8 cellular contexts compared by ENCODE assay signal in genomic region chr22:29603358-29604191, GRCh38. TPM values are rescaled to one million over a fixed set of nuclear protein-coding genes. Genes with fewer than 3 reads are reported as not detected.
DNase-seq lines count a peak whose midpoint lies in the region; ATAC-seq, FAIRE-seq and TF ChIP-seq lines count a peak whose summit lies in the region.

TSS of gene NF2 (plus strand) at chr22:29603633. CDS start at chr22:29603999, 366 bp downstream.

- H3K18ac ChIP-seq in H1 (ENCODE audit: extremely low read depth, low read length) (peak within 1 kb of the TSS; percentile 52), mesenchymal stem cell (ENCODE audit: low read depth in 1 of 2, low read length in 2 of 2) (peak within 1 kb of the TSS; percentile 89 to 93)

- H3K27ac ChIP-seq in H1 (ENCODE audit: low read depth, low read length): peak within 1 kb of the TSS; percentile 13; the same call in 1 of the 2 replicates
- H3K27ac ChIP-seq in mesenchymal stem cell (ENCODE audit: low read length, poor library complexity, severe bottlenecking): peak within 1 kb of the TSS; percentile 89

- H2BK20ac ChIP-seq in H1 (ENCODE audit: low read length): no peak within 1 kb of the TSS

- no peak within 1 kb of the TSS for H3K56ac ChIP-seq in H1 (replicated peaks; ENCODE audit: insufficient read length, low read depth, low read length)

- H3K4ac ChIP-seq in H1 (replicated peaks; ENCODE audit: insufficient read length, low read depth, low read length) (no peak within 1 kb of the TSS), mesenchymal stem cell (ENCODE audit: low read depth in 1 of 2, low read length in 2 of 2) (peak within 1 kb of the TSS; percentile 75 to 89)

- DNase-seq in Caki2 (ENCODE audit: low read depth) (no peak), HUDEP-2 (lab: John Stamatoyannopoulos, UW; ENCODE audit: unreplicated experiment in 76 of 76) (peak in 75 of 76 experiments; percentile 79 to 100 (median 98)), NT2/D1 (ENCODE audit: low read depth, low spot score) (peak; percentile 96), H1 (ENCODE audit: low read depth in 1 of 2, low spot score in 2 of 2) (peak; percentile 95 to 99), mesenchymal stem cell (peak; percentile 100)
- peak; percentile 99 for DNase-seq in activated CD8-positive, alpha-beta memory T cell treated with anti-CD3 and anti-CD28 coated beads, Interleukin-2, amount 10 ng/mL, durations not matched to agents 7 days and 5 days
- peak; percentile 97 for DNase-seq in stimulated activated CD8-positive, alpha-beta memory T cell treated with anti-CD3 and anti-CD28 coated beads, Interleukin-12 subunit alpha, Interleukin-12 subunit beta, amount 100 ng/mL, for 4 hours (ENCODE audit: low read depth)

- peak; percentile 83 for FAIRE-seq in H1 (lab: Jason Lieb, UNC)

- in situ Hi-C loops in Caki2 (cut with HindIII; ENCODE audit: low pct_unique_long_range_greater_than_20kb, low sequenced_read_pairs): no loop called here

- peaks cover 0 to 2% of the 10 kb centered on the region in 2 experiments for H4K20me1 ChIP-seq in H1 (replicated peaks in 1 of 2; ENCODE audit: control insufficient read depth in 1 of 2, insufficient read depth in 2 of 2, low read length in 2 of 2)

- no peak within 1 kb of the TSS for H2BK120ac ChIP-seq in H1 (replicated peaks; ENCODE audit: low read depth, low read length)
- peak within 1 kb of the TSS; percentile 73 for H2BK120ac ChIP-seq in mesenchymal stem cell (ENCODE audit: low read depth, low read length)

- H3K4me1 ChIP-seq in NT2/D1 (ENCODE audit: insufficient read depth, insufficient read length): no peaks in the 10 kb centered on the region
- peaks cover 3 to 10% (median 4%) of the 10 kb centered on the region in 4 experiments; a peak in 5 of 7 replicates for H3K4me1 ChIP-seq in H1 (replicated peaks in 1 of 4; ENCODE audit: control insufficient read depth in 3 of 4, insufficient read depth in 4 of 4, low read length in 3 of 4)
- H3K4me1 ChIP-seq in mesenchymal stem cell (ENCODE audit: control insufficient read depth, insufficient read depth, low read depth, low read length): peaks cover 16% of the 10 kb centered on the region

- H3K4me2 ChIP-seq in H1 (ENCODE audit: insufficient read depth in 1 of 2, low read depth in 2 of 2, low read length in 2 of 2) (peak within 1 kb of the TSS; percentile 54 to 77), mesenchymal stem cell (ENCODE audit: low read length, poor library complexity, severe bottlenecking) (peak within 1 kb of the TSS; percentile 82)

- ATAC-seq in GM21381 (IDR thresholded peaks at IDR 0.05; ENCODE audit: unreplicated experiment): peak; percentile 96
- peak; percentile 98 for ATAC-seq in activated CD8-positive, alpha-beta memory T cell treated with anti-CD3 and anti-CD28 coated beads, Interleukin-2, amount 10 ng/mL, durations not matched to agents 7 days and 5 days

- peak within 1 kb of the TSS; percentile 92 for H3K9ac ChIP-seq in NT2/D1 (ENCODE audit: insufficient read length, low read depth)
- peak within 1 kb of the TSS; percentile 50 to 61 (median 58) for H3K9ac ChIP-seq in H1 (replicated peaks in 1 of 4; ENCODE audit: extremely low read depth in 1 of 4, low read depth in 3 of 4, low read length in 3 of 4)
- H3K9ac ChIP-seq in mesenchymal stem cell (ENCODE audit: low read length): peak within 1 kb of the TSS; percentile 91

- no peaks in the 10 kb centered on the region for H3K9me3 Mint-ChIP-seq in activated CD8-positive, alpha-beta memory T cell treated with anti-CD3 and anti-CD28 coated beads, Interleukin-2, amount 10 ng/mL, durations not matched to agents 7 days and 5 days (ENCODE audit: low read depth)

- peaks cover 0 to 10% of the 10 kb centered on the region in 2 experiments; a peak in 2 of 4 replicates for H3K79me2 ChIP-seq in H1 (ENCODE audit: control insufficient read depth in 1 of 2, insufficient read depth in 2 of 2, low read length in 2 of 2)

- peaks cover 13% of the 10 kb centered on the region for H3K36me3 Mint-ChIP-seq in activated CD8-positive, alpha-beta memory T cell treated with anti-CD3 and anti-CD28 coated beads, Interleukin-2, amount 10 ng/mL, durations not matched to agents 7 days and 5 days

- peak within 1 kb of the TSS; percentile 97 for H3K27ac Mint-ChIP-seq in activated CD8-positive, alpha-beta memory T cell treated with anti-CD3 and anti-CD28 coated beads, Interleukin-2, amount 10 ng/mL, durations not matched to agents 7 days and 5 days

- H3K36me3 ChIP-seq in NT2/D1 (ENCODE audit: insufficient read depth, insufficient read length, low read length) (peaks cover 3% of the 10 kb centered on the region), H1 (ENCODE audit: control insufficient read depth in 2 of 4, insufficient read depth in 4 of 4, low read length in 3 of 4) (no peaks in the 10 kb centered on the region), mesenchymal stem cell (ENCODE audit: control insufficient read depth in 1 of 2, insufficient read depth in 2 of 2, low read depth in 1 of 2, low read length in 2 of 2) (peaks cover 11% of the 10 kb centered on the region in 2 experiments)

- no peaks in the 10 kb centered on the region for H3K27me3 Mint-ChIP-seq in activated CD8-positive, alpha-beta memory T cell treated with anti-CD3 and anti-CD28 coated beads, Interleukin-2, amount 10 ng/mL, durations not matched to agents 7 days and 5 days

- H3K9me3 ChIP-seq in NT2/D1 (ENCODE audit: insufficient read depth, low read length): no peaks in the 10 kb centered on the region
- H3K9me3 ChIP-seq in H1 (ENCODE audit: insufficient read depth in 2 of 2, low read depth in 1 of 2, low read length in 1 of 2): no peaks in the 10 kb centered on the region
- no peaks in the 10 kb centered on the region for H3K9me3 ChIP-seq in mesenchymal stem cell (ENCODE audit: control insufficient read depth, low read length)

- no peaks in the 10 kb centered on the region for H3K27me3 ChIP-seq in NT2/D1 (ENCODE audit: insufficient read depth, insufficient read length)
- H3K27me3 ChIP-seq in H1 (replicated peaks in 1 of 4; ENCODE audit: control insufficient read depth in 3 of 4, extremely low read depth in 1 of 4, insufficient read depth in 3 of 4, low read length in 3 of 4): no peaks in the 10 kb centered on the region
- H3K27me3 ChIP-seq in mesenchymal stem cell (ENCODE audit: control insufficient read depth in 1 of 2, insufficient read depth in 1 of 2, low read length in 2 of 2): no peaks in the 10 kb centered on the region

- TF ChIP-seq POLR2A in H1 (IDR thresholded peaks at IDR 0.05; ENCODE audit: control extremely low read depth in 1 of 2, low read depth in 2 of 2, low read length in 2 of 2): peak in 1 of 2 experiments; percentile 65; a peak in 1 of 3 replicates

- no peak within 1 kb of the TSS for H2AK5ac ChIP-seq in H1 (ENCODE audit: low read depth, low read length)
- H2AK5ac ChIP-seq in mesenchymal stem cell (ENCODE audit: low read length, severe bottlenecking): peak within 1 kb of the TSS; percentile 80

- TF ChIP-seq RAD21 in H1 (IDR thresholded peaks at IDR 0.05 in 1 of 2, conservative IDR thresholded peaks at IDR 0.05 in 1 of 2; ENCODE audit: low read depth in 2 of 2, low read length in 2 of 2): no peak

- WGBS in H1 (ENCODE audit: extremely low coverage in 1 of 2, insufficient coverage in 1 of 2, insufficient read length in 1 of 2, insufficient replicate concordance in 2 of 2, low coverage in 1 of 2, low lambda C conversion rate in 2 of 2, missing lambda C conversion rate in 1 of 2), 2 experiments: 2% methylated on average over 63 of the region's 84 CpGs; no CpG with 5 or more reads in 1 of the 2 experiments
- under 1% methylated on average over 76 of the region's 84 CpGs for WGBS in mesenchymal stem cell

- no peak within 1 kb of the TSS for H3K23ac ChIP-seq in H1 (ENCODE audit: insufficient read length)
- H3K23ac ChIP-seq in mesenchymal stem cell (ENCODE audit: low read length in 2 of 2): peak within 1 kb of the TSS in 1 of 2 experiments; percentile 63

- H2AFZ ChIP-seq in H1 (ENCODE audit: low read length) (no peak within 1 kb of the TSS; the same call in 1 of the 2 replicates), mesenchymal stem cell (ENCODE audit: low read depth, low read length) (peak within 1 kb of the TSS; percentile 88)

- H3K4me1 Mint-ChIP-seq in activated CD8-positive, alpha-beta memory T cell treated with anti-CD3 and anti-CD28 coated beads, Interleukin-2, amount 10 ng/mL, durations not matched to agents 7 days and 5 days: peaks cover 28% of the 10 kb centered on the region

- H4K5ac ChIP-seq in H1 (ENCODE audit: insufficient read length, low read depth, low read length): peak within 1 kb of the TSS; percentile 47

- H2BK15ac ChIP-seq in H1 (ENCODE audit: low read length) (no peak within 1 kb of the TSS), mesenchymal stem cell (ENCODE audit: low read depth, poor library complexity, severe bottlenecking) (peak within 1 kb of the TSS; percentile 98)

- CTCF ChIA-PET in activated CD8-positive, alpha-beta memory T cell treated with anti-CD3 and anti-CD28 coated beads, Interleukin-2, amount 10 ng/mL, durations not matched to agents 7 days and 5 days (lab: Charles Lee): interaction anchor here (0.8 to 5.0 kb wide), 9 partner anchors 9 to 218 kb away, joined by 3 to 36 read pairs (median 3); no protein-coding TSS in a partner anchor
- CTCF ChIA-PET in H1 (lab: Charles Lee; ENCODE audit: partially characterized antibody): interaction anchor here (0.8 to 4.2 kb wide), 3 partner anchors 14 to 26 kb away, joined by 3 to 39 read pairs (median 21); no protein-coding TSS in a partner anchor

- H2BK5ac ChIP-seq in H1 (ENCODE audit: low read depth, low read length): peak within 1 kb of the TSS; percentile 52; the same call in 1 of the 2 replicates
- H2BK5ac ChIP-seq in mesenchymal stem cell (ENCODE audit: low read depth, low read length, poor library complexity, severe bottlenecking): peak within 1 kb of the TSS; percentile 97

- no peaks in the 10 kb centered on the region for H3K23me2 ChIP-seq in H1 (ENCODE audit: low read depth, low read length)

- H3K79me1 ChIP-seq in H1 (ENCODE audit: low read depth, low read length) (no peaks in the 10 kb centered on the region; the same call in none of the 2 replicates), mesenchymal stem cell (replicated peaks; ENCODE audit: low read length, poor library complexity, severe bottlenecking) (no peaks in the 10 kb centered on the region)

- H3K14ac ChIP-seq in H1 (ENCODE audit: insufficient read length): no peak within 1 kb of the TSS
- peak within 1 kb of the TSS in 1 of 2 experiments; percentile 57 for H3K14ac ChIP-seq in mesenchymal stem cell (ENCODE audit: low read length in 2 of 2)

- peak within 1 kb of the TSS; percentile 85 for H3K4me3 Mint-ChIP-seq in activated CD8-positive, alpha-beta memory T cell treated with anti-CD3 and anti-CD28 coated beads, Interleukin-2, amount 10 ng/mL, durations not matched to agents 7 days and 5 days

- peak within 1 kb of the TSS; percentile 65 for H3K4me3 ChIP-seq in NT2/D1 (ENCODE audit: insufficient read length, low read depth)
- peak within 1 kb of the TSS; percentile 79 to 94 (median 82) for H3K4me3 ChIP-seq in H1 (ENCODE audit: extremely low read depth in 1 of 4, insufficient read depth in 2 of 4, low read depth in 3 of 4, low read length in 4 of 4)
- peak within 1 kb of the TSS; percentile 87 to 91 for H3K4me3 ChIP-seq in mesenchymal stem cell (ENCODE audit: insufficient read depth in 1 of 2, low read depth in 1 of 2, low read length in 2 of 2)

- TF ChIP-seq EP300 in H1 (IDR thresholded peaks at IDR 0.05; ENCODE audit: borderline replicate concordance in 1 of 2, low read depth in 2 of 2, low read length in 2 of 2): no peak

- H2BK12ac ChIP-seq in H1 (ENCODE audit: low read depth, low read length) (no peak within 1 kb of the TSS), mesenchymal stem cell (ENCODE audit: low read length in 2 of 2) (peak within 1 kb of the TSS in 1 of 2 experiments; percentile 78)

- TF ChIP-seq CTCF in H1 (IDR thresholded peaks at IDR 0.05; ENCODE audit: control extremely low read depth in 1 of 3, insufficient read depth in 1 of 3, low read depth in 1 of 3, low read length in 3 of 3): no peak

- H4K91ac ChIP-seq in H1 (replicated peaks; ENCODE audit: insufficient read length, low read length): peak within 1 kb of the TSS; percentile 60
- peak within 1 kb of the TSS; percentile 34 for H4K91ac ChIP-seq in mesenchymal stem cell (ENCODE audit: low read length)

- POLR2A ChIA-PET in H1 (lab: Charles Lee; ENCODE audit: partially characterized antibody): interaction anchor here (0.7 to 1.2 kb wide), 6 partner anchors 12 to 634 kb away, joined by 3 to 4 read pairs (median 3); no protein-coding TSS in a partner anchor

- H4K8ac ChIP-seq in H1 (ENCODE audit: extremely low read depth, insufficient read depth, low read length) (peak within 1 kb of the TSS; percentile 88), mesenchymal stem cell (ENCODE audit: low read length) (peak within 1 kb of the TSS; percentile 95)

RNA-seq across cellular contexts. Expression of gene NF2, which starts in this region (rescaled TPM):
- total RNA-seq in Caki2 (2014; rRNA removed; shearing (Covaris generic); ENCODE audit: low replicate concordance): 190 and 199 TPM in 2 replicates
- 10 to 100 TPM; 46.6 to 61.2 TPM for total RNA-seq in activated CD8-positive, alpha-beta memory T cell treated with anti-CD3 and anti-CD28 coated beads, Interleukin-2, amount 10 ng/mL, durations not matched to agents 7 days and 5 days
- total RNA-seq in H1 (2021; fragmentation: NEBNext Ultra II Directional; extraction: Animal tissue kit (Norgen Biotek cat#: 25700)): 53.6 and 54.9 TPM in 2 replicates
- polyA plus RNA-seq in H1 (2011; rRNA removed): 17.6 and 18.3 TPM in 2 replicates
- 13.8 TPM for polyA plus RNA-seq in H1 (2011; cell fraction: cytosol; rRNA removed)
- 17.7 TPM for polyA plus RNA-seq in H1 (2011; cell fraction: nucleus; rRNA removed)
- polyA plus RNA-seq in H1 (2012, experiment 1 of 2): 15.3 to 18.9 TPM (median 15.8 TPM) in 4 replicates
- 8.3 TPM for polyA plus RNA-seq in H1 (2012, experiment 2 of 2)
- polyA plus RNA-seq in H1 (2013, experiment 1 of 2): 13.5 TPM
- 14.1 TPM for polyA plus RNA-seq in H1 (2013, experiment 2 of 2)
- polyA minus RNA-seq in H1 (2011; rRNA and poly(A)+ RNA removed): 28.8 and 36.2 TPM in 2 replicates
- polyA minus RNA-seq in H1 (2011; cell fraction: cytosol; rRNA and poly(A)+ RNA removed): 23.5 TPM
- 22.7 TPM for polyA minus RNA-seq in H1 (2011; cell fraction: nucleus; rRNA and poly(A)+ RNA removed)
- polyA plus RNA-seq in mesenchymal stem cell (2013, experiment 1 of 2): 19.0 TPM
- 18.1 TPM for polyA plus RNA-seq in mesenchymal stem cell (2013, experiment 2 of 2)
